ENCODE assay signal across 1 cellular context in the genomic region with DNA sequence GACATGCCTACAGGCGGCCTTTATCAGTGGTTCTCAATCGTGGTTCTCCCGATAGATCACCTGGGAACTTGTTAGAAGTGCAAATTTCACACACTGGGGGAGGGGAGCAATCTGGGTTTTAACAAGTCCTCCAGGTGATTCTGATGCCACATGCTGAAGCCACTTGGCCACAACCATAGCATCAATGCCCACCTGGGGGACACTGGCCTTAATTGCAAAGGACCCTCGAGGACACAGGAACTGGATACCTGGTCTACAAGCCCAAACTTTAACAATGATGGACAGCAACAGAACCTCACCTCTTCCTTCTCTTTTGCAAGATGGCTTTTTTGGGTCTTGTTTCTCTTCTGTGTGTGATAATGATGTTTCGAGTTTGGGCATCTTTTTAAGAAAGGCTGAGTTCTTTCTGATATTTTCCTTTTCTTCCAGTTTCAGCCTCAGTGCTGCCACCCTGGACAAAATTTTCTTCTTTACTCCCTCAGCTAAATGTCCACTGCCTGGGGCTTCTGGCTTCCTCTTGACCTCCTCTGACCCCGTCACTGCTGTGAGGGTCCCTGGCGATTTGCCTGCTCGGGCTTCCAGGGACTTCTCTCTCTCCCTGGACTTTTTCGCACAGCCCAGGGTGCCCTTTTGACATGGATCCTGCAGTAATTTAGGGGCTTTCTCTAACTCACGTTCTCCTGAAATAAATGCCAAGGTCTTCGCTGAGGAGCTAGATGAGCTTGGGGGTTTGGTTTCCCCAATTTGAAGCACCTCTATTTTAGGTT.
TF ChIP-seq lines count a peak whose summit lies in the region.

No MANE protein-coding gene starts in this region.

TF ChIP-seq in GM12878, 131 proteins besides CTCF, POLR2A, EP300 and RAD21 (continued from another document and continues in another):
- TF ChIP-seq, protein P1, sequence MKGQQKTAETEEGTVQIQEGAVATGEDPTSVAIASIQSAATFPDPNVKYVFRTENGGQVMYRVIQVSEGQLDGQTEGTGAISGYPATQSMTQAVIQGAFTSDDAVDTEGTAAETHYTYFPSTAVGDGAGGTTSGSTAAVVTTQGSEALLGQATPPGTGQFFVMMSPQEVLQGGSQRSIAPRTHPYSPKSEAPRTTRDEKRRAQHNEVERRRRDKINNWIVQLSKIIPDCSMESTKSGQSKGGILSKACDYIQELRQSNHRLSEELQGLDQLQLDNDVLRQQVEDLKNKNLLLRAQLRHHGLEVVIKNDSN (IDR thresholded peaks at IDR 0.05; ENCODE audit: borderline replicate concordance, extremely low read length, insufficient read depth, low read depth, low read length) = no peak
- TF ChIP-seq, protein P2, sequence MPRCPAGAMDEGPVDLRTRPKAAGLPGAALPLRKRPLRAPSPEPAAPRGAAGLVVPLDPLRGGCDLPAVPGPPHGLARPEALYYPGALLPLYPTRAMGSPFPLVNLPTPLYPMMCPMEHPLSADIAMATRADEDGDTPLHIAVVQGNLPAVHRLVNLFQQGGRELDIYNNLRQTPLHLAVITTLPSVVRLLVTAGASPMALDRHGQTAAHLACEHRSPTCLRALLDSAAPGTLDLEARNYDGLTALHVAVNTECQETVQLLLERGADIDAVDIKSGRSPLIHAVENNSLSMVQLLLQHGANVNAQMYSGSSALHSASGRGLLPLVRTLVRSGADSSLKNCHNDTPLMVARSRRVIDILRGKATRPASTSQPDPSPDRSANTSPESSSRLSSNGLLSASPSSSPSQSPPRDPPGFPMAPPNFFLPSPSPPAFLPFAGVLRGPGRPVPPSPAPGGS (IDR thresholded peaks at IDR 0.05; ENCODE audit: borderline replicate concordance, insufficient read depth, low read depth, low read length, poor library complexity, severe bottlenecking) = no peak
- TF ChIP-seq, protein P3, sequence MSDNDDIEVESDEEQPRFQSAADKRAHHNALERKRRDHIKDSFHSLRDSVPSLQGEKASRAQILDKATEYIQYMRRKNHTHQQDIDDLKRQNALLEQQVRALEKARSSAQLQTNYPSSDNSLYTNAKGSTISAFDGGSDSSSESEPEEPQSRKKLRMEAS (IDR thresholded peaks at IDR 0.05; ENCODE audit: low read depth, low read length) = peak; percentile 27; the same call in 1 of the 2 replicates
- TF ChIP-seq TBL1XR1 (IDR thresholded peaks at IDR 0.05; ENCODE audit: low read depth, low read length) (no peak), IRF4 (IDR thresholded peaks at IDR 0.05; ENCODE audit: low read depth, low read length) (no peak), CEBPB (IDR thresholded peaks at IDR 0.05; ENCODE audit: borderline replicate concordance in 1 of 2, low read depth in 2 of 2, low read length in 2 of 2) (no peak), CHD2 (IDR thresholded peaks at IDR 0.05; ENCODE audit: borderline replicate concordance, low read depth, low read length) (peak; percentile 73), JUND (IDR thresholded peaks at IDR 0.05; ENCODE audit: low read depth, low read length) (no peak), POU2F2 (IDR thresholded peaks at IDR 0.05; ENCODE audit: borderline replicate concordance, low read depth, low read length) (peak; percentile 59; the same call in 2 of the 3 replicates), HDAC2 (IDR thresholded peaks at IDR 0.05) (no peak), POLR2AphosphoS5 (IDR thresholded peaks at IDR 0.05; ENCODE audit: low read length) (peak; percentile 78), PAX5 (IDR thresholded peaks at IDR 0.05; ENCODE audit: borderline replicate concordance, low read depth, low read length) (0 out of 2 replicates have a peak, but pooled peaks have one; percentile 26), TCF12 (IDR thresholded peaks at IDR 0.05; ENCODE audit: low read depth, low read length) (0 out of 2 replicates have a peak, but pooled peaks have one; percentile 31), CBFB (IDR thresholded peaks at IDR 0.05; ENCODE audit: low read depth) (no peak), FOXK2 (IDR thresholded peaks at IDR 0.05) (no peak), LARP7 (IDR thresholded peaks at IDR 0.05) (0 out of 2 replicates have a peak, but pooled peaks have one; percentile 12), RUNX3 (IDR thresholded peaks at IDR 0.05; ENCODE audit: low read length) (no peak), RAD51 (IDR thresholded peaks at IDR 0.05) (no peak), DPF2 (IDR thresholded peaks at IDR 0.05) (peak; percentile 9; the same call in 1 of the 2 replicates), TAF1 (IDR thresholded peaks at IDR 0.05; ENCODE audit: borderline replicate concordance, low read depth, low read length) (0 out of 2 replicates have a peak, but pooled peaks have one; percentile 9), WRNIP1 (IDR thresholded peaks at IDR 0.05; ENCODE audit: borderline replicate concordance, low read depth, low read length) (peak; percentile 97), SIX5 (IDR thresholded peaks at IDR 0.05; ENCODE audit: low read depth, low read length, severe bottlenecking) (no peak), NRF1 (conservative IDR thresholded peaks at IDR 0.05; ENCODE audit: low read depth, low read length) (no peak), SMARCA5 (IDR thresholded peaks at IDR 0.05) (no peak), SMAD1 (IDR thresholded peaks at IDR 0.05; ENCODE audit: low read depth, partially characterized antibody) (no peak), HDGF (IDR thresholded peaks at IDR 0.05) (peak; percentile 39; the same call in 1 of the 2 replicates), MTA2 (IDR thresholded peaks at IDR 0.05; ENCODE audit: low read depth) (0 out of 2 replicates have a peak, but pooled peaks have one; percentile 31), BRCA1 (IDR thresholded peaks at IDR 0.05; ENCODE audit: low read depth, low read length) (no peak), RB1 (IDR thresholded peaks at IDR 0.05; ENCODE audit: borderline replicate concordance) (peak; percentile 61; the same call in 1 of the 2 replicates), BACH1 (IDR thresholded peaks at IDR 0.05; ENCODE audit: borderline replicate concordance) (peak; percentile 24), CHD1 (IDR thresholded peaks at IDR 0.05; ENCODE audit: low read depth, low read length) (peak; percentile 74; the same call in 1 of the 2 replicates), SRF (IDR thresholded peaks at IDR 0.05; ENCODE audit: low read depth in 2 of 2, low read length in 2 of 2) (no peak)
- TF ChIP-seq, protein P4, sequence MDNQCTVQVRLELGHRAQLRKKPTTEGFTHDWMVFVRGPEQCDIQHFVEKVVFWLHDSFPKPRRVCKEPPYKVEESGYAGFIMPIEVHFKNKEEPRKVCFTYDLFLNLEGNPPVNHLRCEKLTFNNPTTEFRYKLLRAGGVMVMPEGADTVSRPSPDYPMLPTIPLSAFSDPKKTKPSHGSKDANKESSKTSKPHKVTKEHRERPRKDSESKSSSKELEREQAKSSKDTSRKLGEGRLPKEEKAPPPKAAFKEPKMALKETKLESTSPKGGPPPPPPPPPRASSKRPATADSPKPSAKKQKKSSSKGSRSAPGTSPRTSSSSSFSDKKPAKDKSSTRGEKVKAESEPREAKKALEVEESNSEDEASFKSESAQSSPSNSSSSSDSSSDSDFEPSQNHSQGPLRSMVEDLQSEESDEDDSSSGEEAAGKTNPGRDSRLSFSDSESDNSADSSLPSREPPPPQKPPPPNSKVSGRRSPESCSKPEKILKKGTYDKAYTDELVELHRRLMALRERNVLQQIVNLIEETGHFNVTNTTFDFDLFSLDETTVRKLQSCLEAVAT (IDR thresholded peaks at IDR 0.05) = peak; percentile 81; the same call in 1 of the 2 replicates
- TF ChIP-seq, protein P5, sequence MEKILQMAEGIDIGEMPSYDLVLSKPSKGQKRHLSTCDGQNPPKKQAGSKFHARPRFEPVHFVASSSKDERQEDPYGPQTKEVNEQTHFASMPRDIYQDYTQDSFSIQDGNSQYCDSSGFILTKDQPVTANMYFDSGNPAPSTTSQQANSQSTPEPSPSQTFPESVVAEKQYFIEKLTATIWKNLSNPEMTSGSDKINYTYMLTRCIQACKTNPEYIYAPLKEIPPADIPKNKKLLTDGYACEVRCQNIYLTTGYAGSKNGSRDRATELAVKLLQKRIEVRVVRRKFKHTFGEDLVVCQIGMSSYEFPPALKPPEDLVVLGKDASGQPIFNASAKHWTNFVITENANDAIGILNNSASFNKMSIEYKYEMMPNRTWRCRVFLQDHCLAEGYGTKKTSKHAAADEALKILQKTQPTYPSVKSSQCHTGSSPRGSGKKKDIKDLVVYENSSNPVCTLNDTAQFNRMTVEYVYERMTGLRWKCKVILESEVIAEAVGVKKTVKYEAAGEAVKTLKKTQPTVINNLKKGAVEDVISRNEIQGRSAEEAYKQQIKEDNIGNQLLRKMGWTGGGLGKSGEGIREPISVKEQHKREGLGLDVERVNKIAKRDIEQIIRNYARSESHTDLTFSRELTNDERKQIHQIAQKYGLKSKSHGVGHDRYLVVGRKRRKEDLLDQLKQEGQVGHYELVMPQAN (conservative IDR thresholded peaks at IDR 0.05) = no peak
- TF ChIP-seq, protein P6, sequence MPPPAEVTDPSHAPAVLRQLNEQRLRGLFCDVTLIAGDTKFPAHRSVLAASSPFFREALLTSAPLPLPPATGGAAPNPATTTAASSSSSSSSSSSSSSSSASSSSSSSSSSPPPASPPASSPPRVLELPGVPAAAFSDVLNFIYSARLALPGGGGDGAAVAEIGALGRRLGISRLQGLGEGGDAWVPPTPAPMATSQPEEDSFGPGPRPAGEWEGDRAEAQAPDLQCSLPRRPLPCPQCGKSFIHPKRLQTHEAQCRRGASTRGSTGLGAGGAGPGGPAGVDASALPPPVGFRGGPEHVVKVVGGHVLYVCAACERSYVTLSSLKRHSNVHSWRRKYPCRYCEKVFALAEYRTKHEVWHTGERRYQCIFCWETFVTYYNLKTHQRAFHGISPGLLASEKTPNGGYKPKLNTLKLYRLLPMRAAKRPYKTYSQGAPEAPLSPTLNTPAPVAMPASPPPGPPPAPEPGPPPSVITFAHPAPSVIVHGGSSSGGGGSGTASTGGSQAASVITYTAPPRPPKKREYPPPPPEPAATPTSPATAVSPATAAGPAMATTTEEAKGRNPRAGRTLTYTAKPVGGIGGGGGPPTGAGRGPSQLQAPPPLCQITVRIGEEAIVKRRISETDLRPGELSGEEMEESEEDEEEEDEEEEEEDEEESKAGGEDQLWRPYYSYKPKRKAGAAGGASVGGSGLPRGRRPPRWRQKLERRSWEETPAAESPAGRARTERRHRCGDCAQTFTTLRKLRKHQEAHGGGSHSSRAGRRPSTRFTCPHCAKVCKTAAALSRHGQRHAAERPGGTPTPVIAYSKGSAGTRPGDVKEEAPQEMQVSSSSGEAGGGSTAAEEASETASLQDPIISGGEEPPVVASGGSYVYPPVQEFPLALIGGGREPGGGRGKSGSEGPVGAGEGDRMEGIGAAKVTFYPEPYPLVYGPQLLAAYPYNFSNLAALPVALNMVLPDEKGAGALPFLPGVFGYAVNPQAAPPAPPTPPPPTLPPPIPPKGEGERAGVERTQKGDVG (CRISPR knock-in tag; IDR thresholded peaks at IDR 0.05) = 0 out of 2 replicates have a peak, but pooled peaks have one; percentile 69
- TF ChIP-seq, protein P7, sequence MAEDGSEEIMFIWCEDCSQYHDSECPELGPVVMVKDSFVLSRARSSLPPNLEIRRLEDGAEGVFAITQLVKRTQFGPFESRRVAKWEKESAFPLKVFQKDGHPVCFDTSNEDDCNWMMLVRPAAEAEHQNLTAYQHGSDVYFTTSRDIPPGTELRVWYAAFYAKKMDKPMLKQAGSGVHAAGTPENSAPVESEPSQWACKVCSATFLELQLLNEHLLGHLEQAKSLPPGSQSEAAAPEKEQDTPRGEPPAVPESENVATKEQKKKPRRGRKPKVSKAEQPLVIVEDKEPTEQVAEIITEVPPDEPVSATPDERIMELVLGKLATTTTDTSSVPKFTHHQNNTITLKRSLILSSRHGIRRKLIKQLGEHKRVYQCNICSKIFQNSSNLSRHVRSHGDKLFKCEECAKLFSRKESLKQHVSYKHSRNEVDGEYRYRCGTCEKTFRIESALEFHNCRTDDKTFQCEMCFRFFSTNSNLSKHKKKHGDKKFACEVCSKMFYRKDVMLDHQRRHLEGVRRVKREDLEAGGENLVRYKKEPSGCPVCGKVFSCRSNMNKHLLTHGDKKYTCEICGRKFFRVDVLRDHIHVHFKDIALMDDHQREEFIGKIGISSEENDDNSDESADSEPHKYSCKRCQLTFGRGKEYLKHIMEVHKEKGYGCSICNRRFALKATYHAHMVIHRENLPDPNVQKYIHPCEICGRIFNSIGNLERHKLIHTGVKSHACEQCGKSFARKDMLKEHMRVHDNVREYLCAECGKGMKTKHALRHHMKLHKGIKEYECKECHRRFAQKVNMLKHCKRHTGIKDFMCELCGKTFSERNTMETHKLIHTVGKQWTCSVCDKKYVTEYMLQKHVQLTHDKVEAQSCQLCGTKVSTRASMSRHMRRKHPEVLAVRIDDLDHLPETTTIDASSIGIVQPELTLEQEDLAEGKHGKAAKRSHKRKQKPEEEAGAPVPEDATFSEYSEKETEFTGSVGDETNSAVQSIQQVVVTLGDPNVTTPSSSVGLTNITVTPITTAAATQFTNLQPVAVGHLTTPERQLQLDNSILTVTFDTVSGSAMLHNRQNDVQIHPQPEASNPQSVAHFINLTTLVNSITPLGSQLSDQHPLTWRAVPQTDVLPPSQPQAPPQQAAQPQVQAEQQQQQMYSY (CRISPR knock-in tag; IDR thresholded peaks at IDR 0.05) = no peak
- TF ChIP-seq, protein P8, sequence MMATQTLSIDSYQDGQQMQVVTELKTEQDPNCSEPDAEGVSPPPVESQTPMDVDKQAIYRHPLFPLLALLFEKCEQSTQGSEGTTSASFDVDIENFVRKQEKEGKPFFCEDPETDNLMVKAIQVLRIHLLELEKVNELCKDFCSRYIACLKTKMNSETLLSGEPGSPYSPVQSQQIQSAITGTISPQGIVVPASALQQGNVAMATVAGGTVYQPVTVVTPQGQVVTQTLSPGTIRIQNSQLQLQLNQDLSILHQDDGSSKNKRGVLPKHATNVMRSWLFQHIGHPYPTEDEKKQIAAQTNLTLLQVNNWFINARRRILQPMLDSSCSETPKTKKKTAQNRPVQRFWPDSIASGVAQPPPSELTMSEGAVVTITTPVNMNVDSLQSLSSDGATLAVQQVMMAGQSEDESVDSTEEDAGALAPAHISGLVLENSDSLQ (IDR thresholded peaks at IDR 0.05) = peak; percentile 83
- TF ChIP-seq, protein P9, sequence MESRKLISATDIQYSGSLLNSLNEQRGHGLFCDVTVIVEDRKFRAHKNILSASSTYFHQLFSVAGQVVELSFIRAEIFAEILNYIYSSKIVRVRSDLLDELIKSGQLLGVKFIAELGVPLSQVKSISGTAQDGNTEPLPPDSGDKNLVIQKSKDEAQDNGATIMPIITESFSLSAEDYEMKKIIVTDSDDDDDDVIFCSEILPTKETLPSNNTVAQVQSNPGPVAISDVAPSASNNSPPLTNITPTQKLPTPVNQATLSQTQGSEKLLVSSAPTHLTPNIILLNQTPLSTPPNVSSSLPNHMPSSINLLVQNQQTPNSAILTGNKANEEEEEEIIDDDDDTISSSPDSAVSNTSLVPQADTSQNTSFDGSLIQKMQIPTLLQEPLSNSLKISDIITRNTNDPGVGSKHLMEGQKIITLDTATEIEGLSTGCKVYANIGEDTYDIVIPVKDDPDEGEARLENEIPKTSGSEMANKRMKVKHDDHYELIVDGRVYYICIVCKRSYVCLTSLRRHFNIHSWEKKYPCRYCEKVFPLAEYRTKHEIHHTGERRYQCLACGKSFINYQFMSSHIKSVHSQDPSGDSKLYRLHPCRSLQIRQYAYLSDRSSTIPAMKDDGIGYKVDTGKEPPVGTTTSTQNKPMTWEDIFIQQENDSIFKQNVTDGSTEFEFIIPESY (IDR thresholded peaks at IDR 0.05) = peak; percentile 52; the same call in 1 of the 2 replicates
- TF ChIP-seq, protein P10, sequence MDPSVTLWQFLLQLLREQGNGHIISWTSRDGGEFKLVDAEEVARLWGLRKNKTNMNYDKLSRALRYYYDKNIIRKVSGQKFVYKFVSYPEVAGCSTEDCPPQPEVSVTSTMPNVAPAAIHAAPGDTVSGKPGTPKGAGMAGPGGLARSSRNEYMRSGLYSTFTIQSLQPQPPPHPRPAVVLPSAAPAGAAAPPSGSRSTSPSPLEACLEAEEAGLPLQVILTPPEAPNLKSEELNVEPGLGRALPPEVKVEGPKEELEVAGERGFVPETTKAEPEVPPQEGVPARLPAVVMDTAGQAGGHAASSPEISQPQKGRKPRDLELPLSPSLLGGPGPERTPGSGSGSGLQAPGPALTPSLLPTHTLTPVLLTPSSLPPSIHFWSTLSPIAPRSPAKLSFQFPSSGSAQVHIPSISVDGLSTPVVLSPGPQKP (IDR thresholded peaks at IDR 0.05; ENCODE audit: low read depth, low read length) = 0 out of 2 replicates have a peak, but pooled peaks have one; percentile 29
